In genomic region chr9:73023025-73023541, GRCh38 we compare ENCODE assay signal across 1 cellular context.
TF ChIP-seq lines count a peak whose summit lies in the region.

No MANE protein-coding gene starts in this region.

TF ChIP-seq in HEK293, 187 proteins besides CTCF, POLR2A, EP300 and RAD21 (continued from another document):
- TF ChIP-seq MZF1 (tag by site-specific recombination; IDR thresholded peaks at IDR 0.05; ENCODE audit: borderline replicate concordance) (0 out of 2 replicates have a peak, but pooled peaks have one; percentile 69), ATF2 (tag by site-specific recombination; IDR thresholded peaks at IDR 0.05; ENCODE audit: low read depth) (peak; percentile 78)
